In genomic region chr12:12406762-12407161, GRCh38 we compare ENCODE assay signal across 1 cellular context.
TF ChIP-seq lines count a peak whose summit lies in the region.

No MANE protein-coding gene starts in this region.

TF ChIP-seq in GM23338, 12 proteins besides CTCF, POLR2A, EP300 and RAD21 (continued from another document):
- TF ChIP-seq, protein P1, sequence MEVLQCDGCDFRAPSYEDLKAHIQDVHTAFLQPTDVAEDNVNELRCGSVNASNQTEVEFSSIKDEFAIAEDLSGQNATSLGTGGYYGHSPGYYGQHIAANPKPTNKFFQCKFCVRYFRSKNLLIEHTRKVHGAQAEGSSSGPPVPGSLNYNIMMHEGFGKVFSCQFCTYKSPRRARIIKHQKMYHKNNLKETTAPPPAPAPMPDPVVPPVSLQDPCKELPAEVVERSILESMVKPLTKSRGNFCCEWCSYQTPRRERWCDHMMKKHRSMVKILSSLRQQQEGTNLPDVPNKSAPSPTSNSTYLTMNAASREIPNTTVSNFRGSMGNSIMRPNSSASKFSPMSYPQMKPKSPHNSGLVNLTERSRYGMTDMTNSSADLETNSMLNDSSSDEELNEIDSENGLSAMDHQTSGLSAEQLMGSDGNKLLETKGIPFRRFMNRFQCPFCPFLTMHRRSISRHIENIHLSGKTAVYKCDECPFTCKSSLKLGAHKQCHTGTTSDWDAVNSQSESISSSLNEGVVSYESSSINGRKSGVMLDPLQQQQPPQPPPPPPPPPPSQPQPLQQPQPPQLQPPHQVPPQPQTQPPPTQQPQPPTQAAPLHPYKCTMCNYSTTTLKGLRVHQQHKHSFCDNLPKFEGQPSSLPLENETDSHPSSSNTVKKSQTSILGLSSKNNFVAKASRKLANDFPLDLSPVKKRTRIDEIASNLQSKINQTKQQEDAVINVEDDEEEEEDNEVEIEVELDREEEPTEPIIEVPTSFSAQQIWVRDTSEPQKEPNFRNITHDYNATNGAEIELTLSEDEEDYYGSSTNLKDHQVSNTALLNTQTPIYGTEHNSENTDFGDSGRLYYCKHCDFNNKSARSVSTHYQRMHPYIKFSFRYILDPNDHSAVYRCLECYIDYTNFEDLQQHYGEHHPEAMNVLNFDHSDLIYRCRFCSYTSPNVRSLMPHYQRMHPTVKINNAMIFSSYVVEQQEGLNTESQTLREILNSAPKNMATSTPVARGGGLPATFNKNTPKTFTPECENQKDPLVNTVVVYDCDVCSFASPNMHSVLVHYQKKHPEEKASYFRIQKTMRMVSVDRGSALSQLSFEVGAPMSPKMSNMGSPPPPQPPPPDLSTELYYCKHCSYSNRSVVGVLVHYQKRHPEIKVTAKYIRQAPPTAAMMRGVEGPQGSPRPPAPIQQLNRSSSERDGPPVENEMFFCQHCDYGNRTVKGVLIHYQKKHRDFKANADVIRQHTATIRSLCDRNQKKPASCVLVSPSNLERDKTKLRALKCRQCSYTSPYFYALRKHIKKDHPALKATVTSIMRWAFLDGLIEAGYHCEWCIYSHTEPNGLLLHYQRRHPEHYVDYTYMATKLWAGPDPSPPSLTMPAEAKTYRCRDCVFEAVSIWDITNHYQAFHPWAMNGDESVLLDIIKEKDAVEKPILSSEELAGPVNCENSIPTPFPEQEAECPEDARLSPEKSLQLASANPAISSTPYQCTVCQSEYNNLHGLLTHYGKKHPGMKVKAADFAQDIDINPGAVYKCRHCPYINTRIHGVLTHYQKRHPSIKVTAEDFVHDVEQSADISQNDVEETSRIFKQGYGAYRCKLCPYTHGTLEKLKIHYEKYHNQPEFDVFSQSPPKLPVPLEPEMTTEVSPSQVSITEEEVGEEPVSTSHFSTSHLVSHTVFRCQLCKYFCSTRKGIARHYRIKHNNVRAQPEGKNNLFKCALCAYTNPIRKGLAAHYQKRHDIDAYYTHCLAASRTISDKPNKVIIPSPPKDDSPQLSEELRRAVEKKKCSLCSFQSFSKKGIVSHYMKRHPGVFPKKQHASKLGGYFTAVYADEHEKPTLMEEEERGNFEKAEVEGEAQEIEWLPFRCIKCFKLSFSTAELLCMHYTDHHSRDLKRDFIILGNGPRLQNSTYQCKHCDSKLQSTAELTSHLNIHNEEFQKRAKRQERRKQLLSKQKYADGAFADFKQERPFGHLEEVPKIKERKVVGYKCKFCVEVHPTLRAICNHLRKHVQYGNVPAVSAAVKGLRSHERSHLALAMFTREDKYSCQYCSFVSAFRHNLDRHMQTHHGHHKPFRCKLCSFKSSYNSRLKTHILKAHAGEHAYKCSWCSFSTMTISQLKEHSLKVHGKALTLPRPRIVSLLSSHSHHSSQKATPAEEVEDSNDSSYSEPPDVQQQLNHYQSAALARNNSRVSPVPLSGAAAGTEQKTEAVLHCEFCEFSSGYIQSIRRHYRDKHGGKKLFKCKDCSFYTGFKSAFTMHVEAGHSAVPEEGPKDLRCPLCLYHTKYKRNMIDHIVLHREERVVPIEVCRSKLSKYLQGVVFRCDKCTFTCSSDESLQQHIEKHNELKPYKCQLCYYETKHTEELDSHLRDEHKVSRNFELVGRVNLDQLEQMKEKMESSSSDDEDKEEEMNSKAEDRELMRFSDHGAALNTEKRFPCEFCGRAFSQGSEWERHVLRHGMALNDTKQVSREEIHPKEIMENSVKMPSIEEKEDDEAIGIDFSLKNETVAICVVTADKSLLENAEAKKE (CRISPR knock-in tag; IDR thresholded peaks at IDR 0.05): no peak
- TF ChIP-seq EZH2 (IDR thresholded peaks at IDR 0.05; ENCODE audit: low read depth, unreplicated experiment) (no peak), ZNF114 (CRISPR knock-in tag; IDR thresholded peaks at IDR 0.05) (no peak), ZNF331 (CRISPR knock-in tag; IDR thresholded peaks at IDR 0.05; ENCODE audit: low read depth) (no peak), REST (IDR thresholded peaks at IDR 0.05; ENCODE audit: unreplicated experiment) (no peak), EZH2phosphoT487 (IDR thresholded peaks at IDR 0.05; ENCODE audit: unreplicated experiment) (no peak), ETS1 (IDR thresholded peaks at IDR 0.05) (no peak), JUNB (IDR thresholded peaks at IDR 0.05; ENCODE audit: unreplicated experiment) (no peak), CREB1 (CRISPR knock-in tag; IDR thresholded peaks at IDR 0.05; ENCODE audit: low read depth) (no peak), STAT1 (IDR thresholded peaks at IDR 0.05; ENCODE audit: unreplicated experiment) (no peak)
